In the genomic region with DNA sequence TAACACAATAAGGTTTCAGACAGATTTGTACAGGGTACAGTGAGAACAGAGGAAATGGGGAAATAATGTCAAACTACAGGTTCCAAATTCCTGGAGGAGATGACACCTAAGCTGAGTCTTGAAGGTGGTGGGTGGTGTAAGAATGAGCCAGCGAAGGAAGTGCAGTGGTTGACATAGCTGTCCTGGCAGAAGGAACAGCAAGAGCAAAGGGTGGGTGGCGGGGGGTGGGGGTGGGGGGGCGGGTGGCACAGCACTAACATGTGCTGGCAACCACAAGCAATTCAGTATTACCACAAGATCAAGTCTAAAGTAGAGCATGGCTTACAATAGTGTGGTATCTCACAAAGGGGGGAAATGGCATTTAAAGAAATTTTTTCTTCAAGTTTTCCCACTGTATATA, we compare ENCODE assay signal across 21 cellular contexts. TPM values are rescaled to one million over a fixed set of nuclear protein-coding genes. Genes with fewer than 3 reads are reported as not detected.
DNase-seq lines count a peak whose midpoint lies in the region; ATAC-seq and TF ChIP-seq lines count a peak whose summit lies in the region.
"Had no signal": no experiment of that assay in that cellular context is flagged by ENCODE, and none has a peak within 500 bp of the region (broad histone marks: within the 10 kb centered on the region; RNA-seq: fewer than 3 reads in every experiment).

No MANE protein-coding gene starts in this region.

- CTCF ChIA-PET in CD8-positive, alpha-beta memory T cell (lab: Charles Lee): interaction anchor here (1.3 kb wide), 1 partner anchor 17 kb away, joined by 4 read pairs; no protein-coding TSS in a partner anchor

- H3K27me3 ChIP-seq in BLaER1 treated with 17β-estradiol and CSF1 and Interleukin-3, amounts not matched to agents 10 nM and 100 nM: no peaks in the 10 kb centered on the region
- H3K27me3 ChIP-seq in CD8-positive, alpha-beta memory T cell (ENCODE audit: insufficient read depth, low read length, poor library complexity, severe bottlenecking): no peaks in the 10 kb centered on the region
- H3K27me3 ChIP-seq in tibial artery: no peaks in the 10 kb centered on the region
- H3K27me3 ChIP-seq: foreskin keratinocyte, thyroid gland had no signal

- H4K20me1 ChIP-seq in BLaER1 treated with 17β-estradiol and CSF1 and Interleukin-3, amounts not matched to agents 10 nM and 100 nM: no peaks in the 10 kb centered on the region

- peaks cover 0 to 3% (median 1%) of the 10 kb centered on the region in 3 donors for H3K36me3 Mint-ChIP-seq in CD8-positive, alpha-beta memory T cell
- H3K36me3 Mint-ChIP-seq in activated T-cell treated with anti-CD3 and anti-CD28 coated beads, Interleukin-2, amount 50 U/mL, for 72 hours (ENCODE audit: insufficient read depth in 2 of 2): peaks cover 3 to 5% of the 10 kb centered on the region in 2 donors
- H3K36me3 Mint-ChIP-seq in natural killer cell: no peaks in the 10 kb centered on the region
- H3K36me3 Mint-ChIP-seq: IgD-negative memory B cell had no signal

- peak overlapping the region in 6 of 11 experiments; percentile 7 to 41 (median 33); a peak in 6 of 22 replicates for H3K4me2 ChIP-seq in BLaER1 treated with 17β-estradiol and CSF1 and Interleukin-3, amounts not matched to agents 10 nM and 100 nM

- no peak overlapping the region for H3K9ac ChIP-seq in BLaER1 treated with 17β-estradiol and CSF1 and Interleukin-3, amounts not matched to agents 10 nM and 100 nM

- no peak for TF ChIP-seq CTCF in natural killer cell (IDR thresholded peaks at IDR 0.05)
- no peak for TF ChIP-seq CTCF in tibial artery (IDR thresholded peaks at IDR 0.05)

- DNase-seq in CD8-positive, alpha-beta memory T cell: peak in 3 of 5 donors; percentile 15 to 63 (median 52)
- peak; percentile 27 to 32 for DNase-seq in activated T-cell treated with anti-CD3 and anti-CD28 coated beads, Interleukin-2, amount 50 U/mL, for 72 hours
- no peak for DNase-seq in natural killer cell
- DNase-seq in tibial artery: no peak
- DNase-seq: activated naive CD4-positive, alpha-beta T cell treated with anti-CD3 and anti-CD28 coated beads, Interleukin-2, amount 50 U/mL, for 16 hours; DMS53; endodermal cell; foreskin keratinocyte; GOT3; NCI-H1436; NCI-H524; small intestine; SW 1271; thyroid gland had no signal

- peaks cover 35 to 48% (median 39%) of the 10 kb centered on the region in 3 donors for H3K4me1 Mint-ChIP-seq in CD8-positive, alpha-beta memory T cell
- H3K4me1 Mint-ChIP-seq in activated T-cell treated with anti-CD3 and anti-CD28 coated beads, Interleukin-2, amount 50 U/mL, for 72 hours (ENCODE audit: low read depth): peaks cover 42% of the 10 kb centered on the region
- peaks cover 26 to 36% of the 10 kb centered on the region in 2 donors for H3K4me1 Mint-ChIP-seq in natural killer cell
- H3K4me1 Mint-ChIP-seq: endodermal cell, IgD-negative memory B cell, WTC11 had no signal

- H3K27ac Mint-ChIP-seq in CD8-positive, alpha-beta memory T cell: peak overlapping the region in 7 of 8 donors; percentile 15 to 95 (median 86)
- H3K27ac Mint-ChIP-seq in activated T-cell treated with anti-CD3 and anti-CD28 coated beads, Interleukin-2, amount 50 U/mL, for 72 hours: peak overlapping the region; percentile 16
- peak overlapping the region; percentile 57 to 69 for H3K27ac Mint-ChIP-seq in natural killer cell
- H3K27ac Mint-ChIP-seq: endodermal cell, WTC11 had no signal

- no peak overlapping the region for H3K27ac ChIP-seq in BLaER1 treated with 17β-estradiol and CSF1 and Interleukin-3, amounts not matched to agents 10 nM and 100 nM
- no peak overlapping the region for H3K27ac ChIP-seq in CD8-positive, alpha-beta memory T cell (ENCODE audit: low read depth, low read length)
- H3K27ac ChIP-seq in tibial artery: no peak overlapping the region
- H3K27ac ChIP-seq: foreskin keratinocyte, thyroid gland had no signal

- no peaks in the 10 kb centered on the region for H3K9me3 Mint-ChIP-seq in CD8-positive, alpha-beta memory T cell
- H3K9me3 Mint-ChIP-seq in activated T-cell treated with anti-CD3 and anti-CD28 coated beads, Interleukin-2, amount 50 U/mL, for 72 hours: no peaks in the 10 kb centered on the region
- no peaks in the 10 kb centered on the region for H3K9me3 Mint-ChIP-seq in natural killer cell

- peak; percentile 66 to 83 for ATAC-seq in activated T-cell treated with anti-CD3 and anti-CD28 coated beads, Interleukin-2, amount 50 U/mL, for 72 hours (replicated peaks in 1 of 2)
- ATAC-seq in natural killer cell (peak; percentile 77 to 90 (median 90)), HG02588 (IDR thresholded peaks at IDR 0.05; ENCODE audit: unreplicated experiment) (no peak), HG02973 (IDR thresholded peaks at IDR 0.05; ENCODE audit: unreplicated experiment) (no peak), HG03439 (IDR thresholded peaks at IDR 0.05; ENCODE audit: unreplicated experiment) (no peak)
- ATAC-seq: foreskin keratinocyte, Panc1, WTC11 had no signal

- H3K4me3 ChIP-seq in BLaER1 treated with 17β-estradiol and CSF1 and Interleukin-3, amounts not matched to agents 10 nM and 100 nM: no peak overlapping the region
- no peak overlapping the region for H3K4me3 ChIP-seq in CD8-positive, alpha-beta memory T cell (ENCODE audit: low read length)
- H3K4me3 ChIP-seq in tibial artery: no peak overlapping the region
- H3K4me3 ChIP-seq: thyroid gland had no signal

- peaks cover 15 to 21% (median 18%) of the 10 kb centered on the region in 11 experiments for H3K9me3 ChIP-seq in BLaER1 treated with 17β-estradiol and CSF1 and Interleukin-3, amounts not matched to agents 10 nM and 100 nM (replicated peaks in 1 of 11)
- H3K9me3 ChIP-seq in CD8-positive, alpha-beta memory T cell (ENCODE audit: low read length): no peaks in the 10 kb centered on the region
- H3K9me3 ChIP-seq in tibial artery: no peaks in the 10 kb centered on the region
- H3K9me3 ChIP-seq: thyroid gland had no signal

- intact Hi-C loops in natural killer cell (cut with micrococcal nuclease) (loop anchor here (2.0 to 5.0 kb wide), 2 partner anchors 14 to 36 kb away; a partner anchor contains a TSS), tibial artery (cut with DNase I; ENCODE audit: low total_unique reads) (no loop called here)

- peak overlapping the region in 3 of 7 donors; percentile 2 to 62 (median 19) for H3K4me3 Mint-ChIP-seq in CD8-positive, alpha-beta memory T cell
- H3K4me3 Mint-ChIP-seq in activated T-cell treated with anti-CD3 and anti-CD28 coated beads, Interleukin-2, amount 50 U/mL, for 72 hours: peak overlapping the region; percentile 0 to 69
- peak overlapping the region; percentile 62 for H3K4me3 Mint-ChIP-seq in natural killer cell
- H3K4me3 Mint-ChIP-seq: endodermal cell, WTC11 had no signal

- H3K36me3 ChIP-seq in BLaER1 treated with 17β-estradiol and CSF1 and Interleukin-3, amounts not matched to agents 10 nM and 100 nM: peaks cover 0 to 34% (median 22%) of the 10 kb centered on the region in 11 experiments; a peak in 18 of 22 replicates
- no peaks in the 10 kb centered on the region for H3K36me3 ChIP-seq in CD8-positive, alpha-beta memory T cell (ENCODE audit: insufficient read depth, low read length)
- H3K36me3 ChIP-seq in tibial artery: peaks cover 0 to 3% (median 0%) of the 10 kb centered on the region in 3 donors
- H3K36me3 ChIP-seq: thyroid gland had no signal

- peaks cover 5 to 16% (median 12%) of the 10 kb centered on the region in 10 experiments; a peak in 19 of 20 replicates for H3K4me1 ChIP-seq in BLaER1 treated with 17β-estradiol and CSF1 and Interleukin-3, amounts not matched to agents 10 nM and 100 nM
- peaks cover 24% of the 10 kb centered on the region for H3K4me1 ChIP-seq in CD8-positive, alpha-beta memory T cell (ENCODE audit: insufficient read depth, low read length)
- H3K4me1 ChIP-seq in tibial artery: no peaks in the 10 kb centered on the region
- H3K4me1 ChIP-seq: foreskin keratinocyte, thyroid gland had no signal

- no peaks in the 10 kb centered on the region for H3K27me3 Mint-ChIP-seq in CD8-positive, alpha-beta memory T cell
- no peaks in the 10 kb centered on the region for H3K27me3 Mint-ChIP-seq in activated T-cell treated with anti-CD3 and anti-CD28 coated beads, Interleukin-2, amount 50 U/mL, for 72 hours (ENCODE audit: low read depth)
- H3K27me3 Mint-ChIP-seq in natural killer cell (ENCODE audit: low read depth in 2 of 2): no peaks in the 10 kb centered on the region
- H3K27me3 Mint-ChIP-seq: IgD-negative memory B cell had no signal

- POLR2A ChIA-PET in CD8-positive, alpha-beta memory T cell (lab: Charles Lee): interaction anchor here (0.6 to 1.0 kb wide), 2 partner anchors 38 to 167 kb away, joined by 3 to 4 read pairs; a partner anchor contains a TSS

RNA-seq across cellular contexts. Expression of a gene that starts 13.1 kb away (rescaled TPM):
- 100 to 1,000 TPM; 189 to 195 TPM for total RNA-seq in CD8-positive, alpha-beta memory T cell
- 115 TPM for polyA plus RNA-seq in CD8-positive, alpha-beta memory T cell
- total RNA-seq in activated T-cell treated with anti-CD3 and anti-CD28 coated beads, Interleukin-2, amount 50 U/mL, for 72 hours: 100 to 1,000 TPM; 204 to 212 TPM
- total RNA-seq in natural killer cell: 100 to 1,000 TPM; 204 to 233 (median 214) TPM

RNA-seq across cellular contexts. Expression of a gene that starts 38.0 kb away (rescaled TPM):
- total RNA-seq in CD8-positive, alpha-beta memory T cell: 10 to 100 TPM; 39.9 to 41.5 TPM
- 33.5 TPM for polyA plus RNA-seq in CD8-positive, alpha-beta memory T cell
- total RNA-seq in activated T-cell treated with anti-CD3 and anti-CD28 coated beads, Interleukin-2, amount 50 U/mL, for 72 hours: 10 to 100 TPM; 42.0 to 51.7 TPM
- 10 to 100 TPM; 29.7 to 38.4 (median 32.2) TPM for total RNA-seq in natural killer cell

RNA-seq across cellular contexts. Expression of a gene that starts 56.0 kb away (rescaled TPM):
- under 1 TPM; 0.27 to 0.37 TPM for total RNA-seq in CD8-positive, alpha-beta memory T cell
- polyA plus RNA-seq in CD8-positive, alpha-beta memory T cell: 0.47 TPM
- total RNA-seq in activated T-cell treated with anti-CD3 and anti-CD28 coated beads, Interleukin-2, amount 50 U/mL, for 72 hours: 1 to 10 TPM; 1.3 to 2.2 TPM
- under 1 TPM; 0.19 to 0.63 (median 0.32) TPM for total RNA-seq in natural killer cell
- polyA plus RNA-seq: IgD-negative memory B cell had no signal

Comparison
In these comparisons a context has a peak if more than half of its experiments do, and no peak if none do; other contexts are left out.
1. DNase-seq: peak in CD8-positive, alpha-beta memory T cell (3 of 5) and activated T-cell treated with anti-CD3 and anti-CD28 coated beads, Interleukin-2, amount 50 U/mL, for 72 hours (2 of 2); none in natural killer cell (single experiment) and tibial artery (0 of 2).
2. H3K27ac Mint-ChIP-seq: peak in every context shown above with its lines; median percentile 86 in CD8-positive, alpha-beta memory T cell; 63 in natural killer cell; 16 in activated T-cell treated with anti-CD3 and anti-CD28 coated beads, Interleukin-2, amount 50 U/mL, for 72 hours.
3. ATAC-seq: peak in activated T-cell treated with anti-CD3 and anti-CD28 coated beads, Interleukin-2, amount 50 U/mL, for 72 hours (2 of 2) and natural killer cell (3 of 3); none in HG02588 (single experiment), HG02973 (single experiment) and HG03439 (single experiment).